1 cellular context compared by ENCODE assay signal in genomic region chrX:49172280-49172780, GRCh38.
TF ChIP-seq lines count a peak whose summit lies in the region.

No MANE protein-coding gene starts in this region.

TF ChIP-seq in H1, 55 proteins besides CTCF, POLR2A, EP300 and RAD21:
- TF ChIP-seq CEBPB (IDR thresholded peaks at IDR 0.05; ENCODE audit: low read depth, low read length) (no peak), SIRT6 (IDR thresholded peaks at IDR 0.05; ENCODE audit: low read length) (no peak), KDM4A (IDR thresholded peaks at IDR 0.05; ENCODE audit: low read depth, low read length, severe bottlenecking) (peak; percentile 14)
